9 cellular contexts compared by ENCODE assay signal in the genomic region with DNA sequence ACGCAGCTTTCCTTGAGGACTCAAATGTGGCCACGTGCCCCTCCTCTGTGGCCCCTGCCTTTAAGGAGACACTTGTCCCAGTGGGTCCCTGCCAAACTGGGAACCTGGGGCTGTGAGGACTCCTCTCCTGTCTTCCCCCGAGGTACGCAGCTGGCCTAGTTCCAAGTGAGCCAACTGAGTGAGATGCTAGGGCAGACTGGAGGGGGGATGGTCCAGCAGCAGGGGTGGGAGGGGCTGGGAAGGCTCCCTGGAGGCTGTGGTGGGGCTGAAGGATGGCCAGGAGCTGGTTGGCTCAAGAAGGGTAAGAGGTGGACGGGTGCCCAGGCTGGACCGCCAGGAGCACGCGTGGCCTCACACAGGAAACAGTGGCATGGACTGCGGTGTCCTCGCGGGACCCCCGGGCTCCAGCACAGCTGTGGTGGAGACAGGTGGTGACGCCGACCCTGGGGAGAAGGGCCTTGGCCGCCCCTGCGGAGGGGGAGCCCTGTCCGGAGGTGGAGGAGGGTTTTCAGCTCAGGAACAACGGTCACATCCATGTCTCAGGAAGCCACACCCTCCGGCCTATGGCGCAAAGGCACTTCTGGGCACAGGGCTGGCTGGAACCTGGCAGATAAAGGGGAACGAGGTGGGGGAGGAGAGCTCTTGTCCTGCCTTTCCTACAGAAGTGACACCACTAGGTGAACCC. TPM values are rescaled to one million over a fixed set of nuclear protein-coding genes. Genes with fewer than 3 reads are reported as not detected.
DNase-seq lines count a peak whose midpoint lies in the region; ATAC-seq and TF ChIP-seq lines count a peak whose summit lies in the region.
"Had no signal": no experiment of that assay in that cellular context is flagged by ENCODE, and none has a peak within 500 bp of the region (broad histone marks: within the 10 kb centered on the region; RNA-seq: fewer than 3 reads in every experiment).

No MANE protein-coding gene starts in this region.

- TF ChIP-seq POLR2A in gastrocnemius medialis (IDR thresholded peaks at IDR 0.05), result peak in 1 of 2 donors; percentile 17

- H3K9me3 ChIP-seq in SJCRH30 (replicated peaks), result no peaks in the 10 kb centered on the region
- no peaks in the 10 kb centered on the region for H3K9me3 ChIP-seq in gastrocnemius medialis
- H3K9me3 ChIP-seq: mucosa of descending colon had no signal

- ATAC-seq in Right ventricle myocardium inferior, result peak; percentile 59
- ATAC-seq in gastrocnemius medialis, result peak; percentile 49 to 54
- no peak for ATAC-seq in HG03460 (IDR thresholded peaks at IDR 0.05; ENCODE audit: unreplicated experiment)
- ATAC-seq: mucosa of descending colon had no signal

- H3K27ac ChIP-seq in SJCRH30 (peak overlapping the region; percentile 67), gastrocnemius medialis (peak overlapping the region; percentile 66 to 80 (median 71))

- in situ Hi-C loops in gastrocnemius medialis (cut with MboI; ENCODE audit: low sequenced_read_pairs in 4 of 4), result no loop called here

- DNase-seq in GF-D8 (lab: John Stamatoyannopoulos, UW) (peak; percentile 80), SJCRH30 (peak; percentile 82 to 85), Right ventricle myocardium inferior (ENCODE audit: missing footprints) (no peak), gastrocnemius medialis (peak; percentile 62 to 70), LoVo (ENCODE audit: low spot score) (no peak), SK-N-DZ (ENCODE audit: low spot score) (no peak), EL (no peak)

- H3K36me3 ChIP-seq in SJCRH30 (no peaks in the 10 kb centered on the region), gastrocnemius medialis (peaks cover 0 to 10% of the 10 kb centered on the region in 2 donors)

- intact Hi-C loops in Right ventricle myocardium inferior (cut with DNase I), result loop anchor here (1.0 kb wide), 1 partner anchor 40 kb away; no protein-coding TSS in a partner anchor
- intact Hi-C loops in gastrocnemius medialis (cut with DNase I; ENCODE audit: low total_unique reads), result no loop called here

- H3K4me3 ChIP-seq in SJCRH30, result peak overlapping the region; percentile 12; the same call in 1 of the 2 replicates
- peak overlapping the region in 2 of 4 donors; percentile 0 to 29 for H3K4me3 ChIP-seq in gastrocnemius medialis
- H3K4me3 ChIP-seq: mucosa of descending colon had no signal

- H3K27me3 ChIP-seq in SJCRH30 (no peaks in the 10 kb centered on the region), gastrocnemius medialis (no peaks in the 10 kb centered on the region)

- TF ChIP-seq CTCF in gastrocnemius medialis (IDR thresholded peaks at IDR 0.05 in 4 of 5, conservative IDR thresholded peaks at IDR 0.05 in 1 of 5), result no peak

- H3K4me1 ChIP-seq in SJCRH30 (peaks cover 22% of the 10 kb centered on the region), gastrocnemius medialis (peaks cover 62 to 66% of the 10 kb centered on the region in 2 donors)

RNA-seq across cellular contexts. Expression of a gene that starts 45.8 kb away (rescaled TPM):
- 23.3 and 23.8 TPM in 2 replicates for total RNA-seq in SJCRH30 (2014; rRNA removed; shearing (Covaris generic))
- 40.1 TPM for total RNA-seq in Right ventricle myocardium inferior
- total RNA-seq in gastrocnemius medialis, result 10 to 100 TPM; 13.9 to 37.7 (median 24.4) TPM
- 19.5 and 20.8 TPM in 2 replicates for polyA plus RNA-seq in SK-N-DZ (2014; cell fraction: cytosol; rRNA removed)
- 29.7 and 33.5 TPM in 2 replicates for polyA plus RNA-seq in SK-N-DZ (2014; cell fraction: nucleus; rRNA removed)

Comparison
In these comparisons a context has a peak if more than half of its experiments do, and no peak if none do; other contexts are left out.
1. DNase-seq: peak in GF-D8 (single experiment), SJCRH30 (2 of 2) and gastrocnemius medialis (2 of 2); none in Right ventricle myocardium inferior (single experiment), LoVo (single experiment), SK-N-DZ (single experiment) and EL (single experiment).